Comparison of ENCODE assay signal across 17 cellular contexts in the genomic region with DNA sequence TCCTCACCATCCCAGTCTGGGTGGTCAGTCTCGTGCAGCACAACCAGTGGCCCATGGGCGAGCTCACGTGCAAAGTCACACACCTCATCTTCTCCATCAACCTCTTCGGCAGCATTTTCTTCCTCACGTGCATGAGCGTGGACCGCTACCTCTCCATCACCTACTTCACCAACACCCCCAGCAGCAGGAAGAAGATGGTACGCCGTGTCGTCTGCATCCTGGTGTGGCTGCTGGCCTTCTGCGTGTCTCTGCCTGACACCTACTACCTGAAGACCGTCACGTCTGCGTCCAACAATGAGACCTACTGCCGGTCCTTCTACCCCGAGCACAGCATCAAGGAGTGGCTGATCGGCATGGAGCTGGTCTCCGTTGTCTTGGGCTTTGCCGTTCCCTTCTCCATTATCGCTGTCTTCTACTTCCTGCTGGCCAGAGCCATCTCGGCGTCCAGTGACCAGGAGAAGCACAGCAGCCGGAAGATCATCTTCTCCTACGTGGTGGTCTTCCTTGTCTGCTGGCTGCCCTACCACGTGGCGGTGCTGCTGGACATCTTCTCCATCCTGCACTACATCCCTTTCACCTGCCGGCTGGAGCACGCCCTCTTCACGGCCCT. TPM values are rescaled to one million over a fixed set of nuclear protein-coding genes. Genes with fewer than 3 reads are reported as not detected.
DNase-seq lines count a peak whose midpoint lies in the region; ATAC-seq, FAIRE-seq and TF ChIP-seq lines count a peak whose summit lies in the region.
"Had no signal": no experiment of that assay in that cellular context is flagged by ENCODE, and none has a peak within 500 bp of the region (broad histone marks: within the 10 kb centered on the region; RNA-seq: fewer than 3 reads in every experiment).

No MANE protein-coding gene starts in this region.

- H3K14ac ChIP-seq in IMR-90 (replicated peaks; ENCODE audit: low read depth, low read length) = no peak overlapping the region

- no peak overlapping the region for H4K8ac ChIP-seq in IMR-90 (ENCODE audit: low read depth in 2 of 2, low read length in 2 of 2)

- no peaks in the 10 kb centered on the region for H3K79me1 ChIP-seq in IMR-90 (ENCODE audit: low read depth in 1 of 2, low read length in 2 of 2)

- H3K27ac ChIP-seq in IMR-90 (ENCODE audit: insufficient read depth, low read length) (no peak overlapping the region), GM12878 (ENCODE audit: control insufficient read depth, insufficient read depth) (no peak overlapping the region), subcutaneous abdominal adipose tissue (ENCODE audit: low read depth, low read length) (peak overlapping the region; percentile 96), left ventricle myocardium inferior (replicated peaks) (no peak overlapping the region), kidney (ENCODE audit: low read depth in 2 of 2, low read length in 2 of 2) (no peak overlapping the region)

- intact Hi-C loops in IMR-90 (cut with micrococcal nuclease) (no loop called here), GM12878 (cut with micrococcal nuclease; ENCODE audit: unreplicated experiment) (no loop called here), left ventricle myocardium inferior (cut with micrococcal nuclease) (no loop called here), kidney (cut with DNase I) (no loop called here)

- H4K20me1 ChIP-seq in IMR-90 (ENCODE audit: insufficient read depth, low read length) (no peaks in the 10 kb centered on the region), GM12878 (ENCODE audit: control insufficient read depth, insufficient read depth) (no peaks in the 10 kb centered on the region)

- in situ Hi-C loops in IMR-90 (cut with MboI; ENCODE audit: low sequenced_read_pairs) (no loop called here), GM12878 (cut with MboI) (no loop called here)

- H3K56ac ChIP-seq in IMR-90 (ENCODE audit: extremely low read depth, insufficient read depth, low read length) = no peak overlapping the region

- H3K4me3 Mint-ChIP-seq in glutamatergic neuron (ENCODE audit: unreplicated experiment) = peak overlapping the region; percentile 18

- H3K4me1 ChIP-seq in IMR-90 (ENCODE audit: control insufficient read depth, insufficient read depth, low read length) (no peaks in the 10 kb centered on the region), GM12878 (ENCODE audit: control insufficient read depth, insufficient read depth, low read length) (peaks cover 3% of the 10 kb centered on the region; the same call in 1 of the 2 replicates), subcutaneous abdominal adipose tissue (ENCODE audit: control insufficient read depth in 5 of 5, insufficient read depth in 5 of 5, low read length in 5 of 5) (peaks cover 8 to 59% (median 36%) of the 10 kb centered on the region in 5 donors), left ventricle myocardium inferior (peaks cover 53% of the 10 kb centered on the region), kidney (ENCODE audit: control insufficient read depth in 1 of 2, insufficient read depth in 1 of 2, low read depth in 1 of 2, low read length in 2 of 2) (peaks cover 9 to 22% of the 10 kb centered on the region in 2 donors)

- no peak overlapping the region for H3K23ac ChIP-seq in IMR-90 (ENCODE audit: low read depth, low read length)

- no peak for FAIRE-seq in GM12878 (lab: Jason Lieb, UNC)
- FAIRE-seq in kidney (lab: Jason Lieb, UNC) = no peak
- FAIRE-seq: GM18507 had no signal

- no peak overlapping the region for H4K91ac ChIP-seq in IMR-90 (ENCODE audit: insufficient read depth, low read depth, low read length)

- dilution Hi-C loops in IMR-90 (cut with HindIII; ENCODE audit: low sequenced_read_pairs, unreplicated experiment) = no loop called here

- POLR2A ChIA-PET in IMR-90 (lab: Charles Lee; ENCODE audit: unreplicated experiment) = no interaction called here
- POLR2A ChIA-PET in GM12878 (lab: Charles Lee) = no interaction called here

- no peak overlapping the region for H2AK5ac ChIP-seq in IMR-90 (ENCODE audit: low read depth, low read length)

- H3K9ac ChIP-seq in IMR-90 (ENCODE audit: low read depth, low read length) (no peak overlapping the region), GM12878 (ENCODE audit: control insufficient read depth, insufficient read depth, low read length) (no peak overlapping the region), subcutaneous abdominal adipose tissue (ENCODE audit: low read length in 5 of 5) (no peak overlapping the region), kidney (ENCODE audit: low read length in 2 of 2) (no peak overlapping the region)

- no peaks in the 10 kb centered on the region for H3K9me1 ChIP-seq in IMR-90 (ENCODE audit: insufficient read depth, low read length)

- peaks cover 2% of the 10 kb centered on the region for H3K9me3 ChIP-seq in IMR-90 (ENCODE audit: control insufficient read depth, insufficient read depth, low read length)
- H3K9me3 ChIP-seq in GM12878 (replicated peaks; ENCODE audit: control insufficient read depth, insufficient read depth, low read length) = peaks cover 2% of the 10 kb centered on the region; the same call in 2 of the 3 replicates
- H3K9me3 ChIP-seq in subcutaneous abdominal adipose tissue (ENCODE audit: control insufficient read depth in 5 of 5, low read length in 5 of 5) = no peaks in the 10 kb centered on the region
- H3K9me3 ChIP-seq in left ventricle myocardium inferior (replicated peaks) = no peaks in the 10 kb centered on the region
- no peaks in the 10 kb centered on the region for H3K9me3 ChIP-seq in kidney (ENCODE audit: control insufficient read depth in 1 of 2, low read length in 2 of 2)

- WGBS in IMR-90 (ENCODE audit: extremely low coverage in 2 of 2, insufficient read length in 1 of 2), 2 experiments = 86% methylated on average over 19 of the region's 29 CpGs; no CpG with 5 or more reads in 1 of the 2 experiments
- 96% methylated on average over 29 of the region's 29 CpGs for WGBS in GM12878 (ENCODE audit: insufficient coverage, insufficient replicate concordance, low lambda C conversion rate, missing lambda C conversion rate)

- no peak overlapping the region for H3K4me2 ChIP-seq in IMR-90 (ENCODE audit: low read depth, low read length)
- no peak overlapping the region for H3K4me2 ChIP-seq in GM12878 (ENCODE audit: control insufficient read depth, insufficient read depth)

- no peak for TF ChIP-seq RAD21 in IMR-90 (IDR thresholded peaks at IDR 0.05; ENCODE audit: low read length)
- no peak for TF ChIP-seq RAD21 in GM12878 (IDR thresholded peaks at IDR 0.05; ENCODE audit: insufficient read depth, low read depth, low read length)

- CTCF ChIA-PET in IMR-90 (lab: Yijun Ruan, JAX) (no interaction called here), GM12878 (lab: Yijun Ruan, JAX) (interaction anchor here (1.6 kb wide), 1 partner anchor 11 kb away, joined by 4 read pairs; the partner anchor contains the start of gene ACKR3)

- no peaks in the 10 kb centered on the region for H3K27me3 Mint-ChIP-seq in glutamatergic neuron (ENCODE audit: unreplicated experiment)

- H3K4me3 ChIP-seq in IMR-90 (ENCODE audit: insufficient read depth, low read depth, low read length) = no peak overlapping the region
- no peak overlapping the region for H3K4me3 ChIP-seq in GM12878
- no peak overlapping the region for H3K4me3 ChIP-seq in subcutaneous abdominal adipose tissue (ENCODE audit: low read depth in 1 of 5, low read length in 5 of 5)
- no peak overlapping the region for H3K4me3 ChIP-seq in left ventricle myocardium inferior
- H3K4me3 ChIP-seq in kidney (ENCODE audit: low read length in 2 of 2) = no peak overlapping the region

- RAD21 ChIA-PET in GM12878 (lab: Charles Lee; ENCODE audit: unreplicated experiment) = interaction anchor here (2.5 kb wide), 1 partner anchor 11 kb away, joined by 16 read pairs; the partner anchor contains the start of gene ACKR3

- H2BK120ac ChIP-seq in IMR-90 (ENCODE audit: low read depth, low read length) = no peak overlapping the region

- H3K27me3 ChIP-seq in IMR-90 (ENCODE audit: control insufficient read depth, insufficient read depth, low read length) = peaks cover 2% of the 10 kb centered on the region; the same call in 1 of the 2 replicates
- H3K27me3 ChIP-seq in GM12878 (replicated peaks in 1 of 2; ENCODE audit: control insufficient read depth in 2 of 2, insufficient read depth in 2 of 2, low read length in 1 of 2) = no peaks in the 10 kb centered on the region
- H3K27me3 ChIP-seq in subcutaneous abdominal adipose tissue (ENCODE audit: control insufficient read depth in 5 of 5, insufficient read depth in 4 of 5, low read length in 5 of 5) = peaks cover 0 to 2% (median 0%) of the 10 kb centered on the region in 5 donors
- no peaks in the 10 kb centered on the region for H3K27me3 ChIP-seq in left ventricle myocardium inferior (ENCODE audit: low read depth)

- H2BK20ac ChIP-seq in IMR-90 (ENCODE audit: low read depth, low read length) = no peak overlapping the region

- H4K5ac ChIP-seq in IMR-90 (ENCODE audit: low read depth, low read length) = no peak overlapping the region

- peaks cover 4% of the 10 kb centered on the region for H3K79me2 ChIP-seq in GM12878 (ENCODE audit: control insufficient read depth, insufficient read depth, low read length)

- TF ChIP-seq POLR2A in IMR-90 (IDR thresholded peaks at IDR 0.05; ENCODE audit: low read depth, low read length) (no peak), GM12878 (IDR thresholded peaks at IDR 0.05; ENCODE audit: low read depth, low read length) (no peak)

- H3K9me3 Mint-ChIP-seq in glutamatergic neuron (ENCODE audit: unreplicated experiment) = no peaks in the 10 kb centered on the region

- peaks cover 17% of the 10 kb centered on the region for H3K36me3 Mint-ChIP-seq in glutamatergic neuron (ENCODE audit: unreplicated experiment)

- TF ChIP-seq CTCF in IMR-90 (conservative IDR thresholded peaks at IDR 0.05; ENCODE audit: low read depth, low read length) = no peak
- no peak for TF ChIP-seq CTCF in GM12878 (IDR thresholded peaks at IDR 0.05 in 2 of 3, conservative IDR thresholded peaks at IDR 0.05 in 1 of 3; ENCODE audit: control insufficient read depth in 2 of 3, extremely low read depth in 1 of 3, insufficient read depth in 1 of 3, low read depth in 3 of 3, low read length in 3 of 3)
- no peak for TF ChIP-seq CTCF in glutamatergic neuron (IDR thresholded peaks at IDR 0.05; ENCODE audit: partially characterized antibody, unreplicated experiment)
- no peak for TF ChIP-seq CTCF in left ventricle myocardium inferior (IDR thresholded peaks at IDR 0.05; ENCODE audit: borderline replicate concordance)
- no peak for TF ChIP-seq CTCF in kidney (IDR thresholded peaks at IDR 0.05; ENCODE audit: borderline replicate concordance, extremely low read depth, insufficient read depth)

- no peak overlapping the region for H2BK5ac ChIP-seq in IMR-90 (ENCODE audit: low read depth, low read length, poor library complexity, severe bottlenecking)

- H3K4ac ChIP-seq in IMR-90 (ENCODE audit: low read depth, low read length) = no peak overlapping the region

- no peak for DNase-seq in IMR-90
- no peak for DNase-seq in GM12878 (ENCODE audit: low read depth, low spot score)
- no peak for DNase-seq in glutamatergic neuron
- no peak for DNase-seq in left ventricle myocardium inferior
- no peak for DNase-seq in COR-L47 (lab: John Stamatoyannopoulos, UW)
- DNase-seq in kidney = no peak
- DNase-seq: KBM-7; NCI-H1436 treated with DMSO at 0.1 percent for 48 hours; NCI-H2227 treated with DMSO at 0.1 percent for 48 hours; NCI-H524 treated with DMSO at 0.1 percent for 48 hours; NK-92 treated with Interleukin-12 subunit alpha and Interleukin-12 subunit beta, amount 100 ng/mL, for 24 hours; OCI-M1; RPMI8226 had no signal

- ATAC-seq in IMR-90 (ENCODE audit: low read depth) (no peak), GM12878 (no peak)
- ATAC-seq: HCT116 had no signal

- H2AFZ ChIP-seq in IMR-90 (replicated peaks; ENCODE audit: low read length, poor library complexity) (no peak overlapping the region), GM12878 (ENCODE audit: control insufficient read depth, low read depth, low read length) (no peak overlapping the region)

- H3K27ac Mint-ChIP-seq in glutamatergic neuron (ENCODE audit: unreplicated experiment) = peak overlapping the region; percentile 24

- no peaks in the 10 kb centered on the region for H3K36me3 ChIP-seq in IMR-90 (ENCODE audit: control insufficient read depth, insufficient read depth, low read length)
- H3K36me3 ChIP-seq in GM12878 (ENCODE audit: control insufficient read depth in 2 of 2, insufficient read depth in 2 of 2, low read length in 1 of 2) = peaks cover 7 to 11% of the 10 kb centered on the region in 2 experiments; a peak in 3 of 4 replicates
- peaks cover 0 to 31% (median 25%) of the 10 kb centered on the region in 5 donors for H3K36me3 ChIP-seq in subcutaneous abdominal adipose tissue (ENCODE audit: control insufficient read depth in 5 of 5, insufficient read depth in 5 of 5, low read length in 5 of 5)
- peaks cover 35% of the 10 kb centered on the region for H3K36me3 ChIP-seq in left ventricle myocardium inferior
- peaks cover 4 to 10% of the 10 kb centered on the region in 2 donors for H3K36me3 ChIP-seq in kidney (ENCODE audit: control insufficient read depth in 1 of 2, insufficient read depth in 2 of 2, low read length in 2 of 2)

- peaks cover 12% of the 10 kb centered on the region for H3K4me1 Mint-ChIP-seq in glutamatergic neuron (ENCODE audit: low read depth, unreplicated experiment)

- TF ChIP-seq EP300 in GM12878 (IDR thresholded peaks at IDR 0.05; ENCODE audit: borderline replicate concordance in 1 of 2, control insufficient read depth in 1 of 2, low read depth in 2 of 2, low read length in 2 of 2) = no peak

- BruUV-seq in IMR-90 (replicated peaks; lab: Mats Ljungman, UMichigan) = no TSS peak
- TSS peak; percentile 2 for BruUV-seq in GM12878 (replicated peaks; lab: Mats Ljungman, UMichigan)

- no peak overlapping the region for H2BK15ac ChIP-seq in IMR-90 (ENCODE audit: low read depth, low read length)

- H2AK9ac ChIP-seq in IMR-90 (replicated peaks; ENCODE audit: low read depth, low read length, poor library complexity) = peak overlapping the region; percentile 72

- SMC1A ChIA-PET in GM12878 (lab: Charles Lee; ENCODE audit: uncharacterized antibody, unreplicated experiment) = interaction anchor here (1.4 to 1.5 kb wide), 2 partner anchors 11 to 68 kb away, joined by 3 to 6 read pairs; partner anchors contain the start of gene ACKR3

- no peak overlapping the region for H3K18ac ChIP-seq in IMR-90 (ENCODE audit: low read depth, low read length)

RNA-seq across cellular contexts. Expression of gene ACKR3, which starts 11.2 kb away (rescaled TPM):
- total RNA-seq in IMR-90 (2012; rRNA removed) (not detected in 2 replicates), GM12878 (2014; rRNA removed) (6.7 and 10.0 TPM in 2 replicates), GM12878 (2014; rRNA removed; fragmentation: Illumina TruSeq; extraction: Trizol) (3.0 and 4.8 TPM in 2 replicates), GM12878 (2021) (7.0 and 7.4 TPM in 2 replicates), glutamatergic neuron (ENCODE audit: unreplicated experiment) (1.2 TPM), left ventricle myocardium inferior (39.3 TPM), kidney (8.7 TPM)
- polyA plus RNA-seq in IMR-90 (2012; rRNA removed) (not detected in 2 replicates), GM12878 (2011; rRNA removed) (79.2 and 154 TPM in 2 replicates), GM12878 (2014; fragmentation: Illumina TruSeq; extraction: Trizol) (8.4 and 11.1 TPM in 2 replicates), GM12878 (2014; fragmentation: Nextera tagmentation; extraction: Ambion mirVana) (1 to 10 TPM; 3.1 to 3.8 TPM), GM12878 (2014; rRNA removed) (7.7 and 9.5 TPM in 2 replicates), GM12878 (2016; fragmentation: Nextera tagmentation; extraction: Ambion mirVana) (1 to 10 TPM; 6.1 to 6.2 TPM), kidney (ENCODE audit: insufficient read depth, low read depth, low replicate concordance) (6.9 TPM)
- not detected in 2 replicates for polyA plus RNA-seq in IMR-90 (2012; cell fraction: cytosol; rRNA removed)
- polyA plus RNA-seq in IMR-90 (2012; cell fraction: nucleus; rRNA removed; ENCODE audit: low replicate concordance) = 0.32 TPM in 1 of 2 replicates, not detected in the other
- total RNA-seq in GM12878 (2013; cell fraction: nucleolus; rRNA removed) = 179 and 190 TPM in 2 replicates
- 13.1 TPM for polyA plus RNA-seq in GM12878 (2011; ENCODE audit: low read depth)
- polyA plus RNA-seq in GM12878 (2011; cell fraction: cytosol; rRNA removed) = 198 and 252 TPM in 2 replicates
- 175 and 259 TPM in 2 replicates for polyA plus RNA-seq in GM12878 (2011; cell fraction: nucleus; rRNA removed)
- polyA plus RNA-seq in GM12878 (2012) = 12.5 and 14.4 TPM in 2 replicates
- 349 and 417 TPM in 2 replicates for polyA minus RNA-seq in GM12878 (2011; rRNA and poly(A)+ RNA removed)
- polyA minus RNA-seq in GM12878 (2011; cell fraction: cytosol; rRNA and poly(A)+ RNA removed) = 24.4 and 33.4 TPM in 2 replicates
- 62.5 and 74.1 TPM in 2 replicates for polyA minus RNA-seq in GM12878 (2011; cell fraction: nucleus; rRNA and poly(A)+ RNA removed)
- total RNA-seq: HT1080 had no signal
